Comparison of ENCODE assay signal across 18 cellular contexts in genomic region chr4:17934286-17934685, GRCh38.
DNase-seq lines count a peak whose midpoint lies in the region; ATAC-seq, FAIRE-seq and TF ChIP-seq lines count a peak whose summit lies in the region.
"Had no signal": no experiment of that assay in that cellular context is flagged by ENCODE, and none has a peak within 500 bp of the region (broad histone marks: within the 10 kb centered on the region; RNA-seq: fewer than 3 reads in every experiment).

No MANE protein-coding gene starts in this region.

- H4K20me1 ChIP-seq in IMR-90 (ENCODE audit: insufficient read depth, low read length) = no peaks in the 10 kb centered on the region

- TF ChIP-seq RAD21 in IMR-90 (IDR thresholded peaks at IDR 0.05; ENCODE audit: low read length) = peak; percentile 54

- H3K4me2 ChIP-seq in IMR-90 (ENCODE audit: low read depth, low read length) = no peak overlapping the region

- H3K79me1 ChIP-seq in IMR-90 (ENCODE audit: low read depth in 1 of 2, low read length in 2 of 2) = peaks cover 0 to 3% of the 10 kb centered on the region in 2 experiments

- in situ Hi-C loops in IMR-90 (cut with MboI; ENCODE audit: low sequenced_read_pairs) = no loop called here

- H4K8ac ChIP-seq in IMR-90 (ENCODE audit: low read depth in 2 of 2, low read length in 2 of 2) = no peak overlapping the region

- no peak overlapping the region for H2BK5ac ChIP-seq in IMR-90 (ENCODE audit: low read depth, low read length, poor library complexity, severe bottlenecking)

- H2BK120ac ChIP-seq in IMR-90 (ENCODE audit: low read depth, low read length) = no peak overlapping the region

- no peak for TF ChIP-seq POLR2A in IMR-90 (IDR thresholded peaks at IDR 0.05; ENCODE audit: low read depth, low read length)

- H3K27me3 ChIP-seq in A673 (replicated peaks; ENCODE audit: insufficient read depth, low read depth, low read length, poor library complexity) (no peaks in the 10 kb centered on the region), IMR-90 (ENCODE audit: control insufficient read depth, insufficient read depth, low read length) (no peaks in the 10 kb centered on the region), right atrium auricular region (no peaks in the 10 kb centered on the region)
- H3K27me3 ChIP-seq: uterus had no signal

- H2BK15ac ChIP-seq in IMR-90 (ENCODE audit: low read depth, low read length) = no peak overlapping the region

- peak; percentile 60 for FAIRE-seq in TTC549 (lab: Jason Lieb, UNC)
- FAIRE-seq: endothelial cell of umbilical vein had no signal

- peaks cover 3% of the 10 kb centered on the region for H3K36me3 ChIP-seq in A673 (ENCODE audit: insufficient read depth, low read length, poor library complexity, severe bottlenecking)
- H3K36me3 ChIP-seq in IMR-90 (ENCODE audit: control insufficient read depth, insufficient read depth, low read length) = no peaks in the 10 kb centered on the region
- H3K36me3 ChIP-seq in right atrium auricular region = no peaks in the 10 kb centered on the region
- H3K36me3 ChIP-seq: uterus had no signal

- H3K18ac ChIP-seq in IMR-90 (ENCODE audit: low read depth, low read length) = no peak overlapping the region

- no peak overlapping the region for H3K14ac ChIP-seq in IMR-90 (replicated peaks; ENCODE audit: low read depth, low read length)

- TF ChIP-seq CTCF in A673 (conservative IDR thresholded peaks at IDR 0.05; ENCODE audit: low read depth, low read length) (peak; percentile 34; the same call in 1 of the 2 replicates), IMR-90 (conservative IDR thresholded peaks at IDR 0.05; ENCODE audit: low read depth, low read length) (peak; percentile 52), fibroblast of villous mesenchyme (IDR thresholded peaks at IDR 0.05; ENCODE audit: insufficient read depth, low read depth, low read length) (peak; percentile 23), right atrium auricular region (IDR thresholded peaks at IDR 0.05) (no peak)

- intact Hi-C loops in A673 (cut with micrococcal nuclease; ENCODE audit: unreplicated experiment) (no loop called here), IMR-90 (cut with micrococcal nuclease) (loop anchor here (1.0 to 10.0 kb wide), 3 partner anchors 119 to 659 kb away; partner anchors contain the start of genes DCAF16 and NCAPG)

- H3K9me3 ChIP-seq in A673 (ENCODE audit: low read depth, low read length, poor library complexity, severe bottlenecking) (no peaks in the 10 kb centered on the region), IMR-90 (ENCODE audit: control insufficient read depth, insufficient read depth, low read length) (no peaks in the 10 kb centered on the region), right atrium auricular region (peaks cover 9 to 13% of the 10 kb centered on the region in 2 donors)
- H3K9me3 ChIP-seq: uterus had no signal

- H3K4me3 ChIP-seq in A673 (ENCODE audit: low read depth, low read length, poor library complexity, severe bottlenecking) (no peak overlapping the region), IMR-90 (ENCODE audit: insufficient read depth, low read depth, low read length) (no peak overlapping the region), fibroblast of villous mesenchyme (ENCODE audit: low read depth, low read length) (no peak overlapping the region), right atrium auricular region (no peak overlapping the region)
- H3K4me3 ChIP-seq: uterus had no signal

- CTCF ChIA-PET in A673 (lab: Charles Lee) (no interaction called here), IMR-90 (lab: Yijun Ruan, JAX) (interaction anchor here (0.6 kb wide), 1 partner anchor 50 kb away, joined by 3 read pairs; no protein-coding TSS in a partner anchor)

- ATAC-seq in IMR-90 (ENCODE audit: low read depth) (no peak), GM18861 (IDR thresholded peaks at IDR 0.05; ENCODE audit: unreplicated experiment) (no peak)
- ATAC-seq: naive thymus-derived CD8-positive, alpha-beta T cell had no signal

- H3K4me1 ChIP-seq in A673 (ENCODE audit: insufficient read depth, low read length, poor library complexity, severe bottlenecking) (no peaks in the 10 kb centered on the region), IMR-90 (ENCODE audit: control insufficient read depth, insufficient read depth, low read length) (no peaks in the 10 kb centered on the region), right atrium auricular region (no peaks in the 10 kb centered on the region)
- H3K4me1 ChIP-seq: uterus had no signal

- H3K9me1 ChIP-seq in IMR-90 (ENCODE audit: insufficient read depth, low read length) = no peaks in the 10 kb centered on the region

- no peak overlapping the region for H4K91ac ChIP-seq in IMR-90 (ENCODE audit: insufficient read depth, low read depth, low read length)

- H2AK5ac ChIP-seq in IMR-90 (ENCODE audit: low read depth, low read length) = no peak overlapping the region

- no peak overlapping the region for H3K56ac ChIP-seq in IMR-90 (ENCODE audit: extremely low read depth, insufficient read depth, low read length)

- no peak overlapping the region for H2AFZ ChIP-seq in IMR-90 (replicated peaks; ENCODE audit: low read length, poor library complexity)

- no peak overlapping the region for H3K27ac ChIP-seq in A673 (ENCODE audit: low read depth, low read length, poor library complexity, severe bottlenecking)
- no peak overlapping the region for H3K27ac ChIP-seq in IMR-90 (ENCODE audit: insufficient read depth, low read length)
- no peak overlapping the region for H3K27ac ChIP-seq in right atrium auricular region
- H3K27ac ChIP-seq: uterus had no signal

- no peak overlapping the region for H3K9ac ChIP-seq in IMR-90 (ENCODE audit: low read depth, low read length)

- no peak overlapping the region for H4K5ac ChIP-seq in IMR-90 (ENCODE audit: low read depth, low read length)

- POLR2A ChIA-PET in A673 (lab: Charles Lee; ENCODE audit: low non-redundant PET) = no interaction called here
- POLR2A ChIA-PET in IMR-90 (lab: Charles Lee; ENCODE audit: unreplicated experiment) = no interaction called here

- H2AK9ac ChIP-seq in IMR-90 (replicated peaks; ENCODE audit: low read depth, low read length, poor library complexity) = no peak overlapping the region

- dilution Hi-C loops in IMR-90 (cut with HindIII; ENCODE audit: low sequenced_read_pairs, unreplicated experiment) = no loop called here

- no TSS peak for BruUV-seq in A673 (replicated peaks; lab: Mats Ljungman, UMichigan)
- BruUV-seq in IMR-90 (replicated peaks; lab: Mats Ljungman, UMichigan) = no TSS peak

- no peak overlapping the region for H3K23ac ChIP-seq in IMR-90 (ENCODE audit: low read depth, low read length)

- no peak overlapping the region for H2BK20ac ChIP-seq in IMR-90 (ENCODE audit: low read depth, low read length)

- no peak overlapping the region for H3K4ac ChIP-seq in IMR-90 (ENCODE audit: low read depth, low read length)

- no peak for DNase-seq in A673 (ENCODE audit: low spot score)
- peak; percentile 14 for DNase-seq in IMR-90
- peak; percentile 11 for DNase-seq in fibroblast of villous mesenchyme (ENCODE audit: low read depth)
- DNase-seq in activated naive CD4-positive, alpha-beta T cell treated with anti-CD3 and anti-CD28 coated beads, Interleukin-2, amount 50 U/mL, for 16 hours = no peak
- no peak for DNase-seq in GM19240 (ENCODE audit: insufficient read length, low spot score)
- DNase-seq in right atrium auricular region (ENCODE audit: low spot score) = no peak
- DNase-seq: activated CD4-positive, alpha-beta T cell treated with anti-CD3 and anti-CD28 coated beads, Interleukin-2, amount 50 U/mL, for 48 hours; activated T-cell treated with anti-CD3 and anti-CD28 coated beads, Interleukin-2, amount 50 U/mL, for 48 hours; COR-L47; GF-D8; naive thymus-derived CD8-positive, alpha-beta T cell; NCI-H2081; NCI-H526 treated with DMSO at 0.1 percent for 48 hours; stimulated activated CD4-positive, alpha-beta T cell treated with anti-CD3 and anti-CD28 coated beads, Interleukin-15, amount 100 ng/mL, for 24 hours; uterus had no signal

TF ChIP-seq in IMR-90, 13 proteins besides CTCF, POLR2A, EP300 and RAD21:
- TF ChIP-seq BHLHE40 (IDR thresholded peaks at IDR 0.05; ENCODE audit: low read depth, low read length) (no peak), RCOR1 (IDR thresholded peaks at IDR 0.05; ENCODE audit: insufficient replicate concordance, low read length) (no peak), CHD1 (IDR thresholded peaks at IDR 0.05; ENCODE audit: low read depth, low read length) (no peak), SMC3 (IDR thresholded peaks at IDR 0.05; ENCODE audit: low read depth, low read length) (peak; percentile 50; the same call in 1 of the 2 replicates)
- TF ChIP-seq, protein P1, sequence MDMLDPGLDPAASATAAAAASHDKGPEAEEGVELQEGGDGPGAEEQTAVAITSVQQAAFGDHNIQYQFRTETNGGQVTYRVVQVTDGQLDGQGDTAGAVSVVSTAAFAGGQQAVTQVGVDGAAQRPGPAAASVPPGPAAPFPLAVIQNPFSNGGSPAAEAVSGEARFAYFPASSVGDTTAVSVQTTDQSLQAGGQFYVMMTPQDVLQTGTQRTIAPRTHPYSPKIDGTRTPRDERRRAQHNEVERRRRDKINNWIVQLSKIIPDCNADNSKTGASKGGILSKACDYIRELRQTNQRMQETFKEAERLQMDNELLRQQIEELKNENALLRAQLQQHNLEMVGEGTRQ (IDR thresholded peaks at IDR 0.05; ENCODE audit: low read depth, low read length) = no peak

Comparison
In these comparisons a context has a peak if more than half of its experiments do, and no peak if none do; other contexts are left out.
1. DNase-seq: peak in IMR-90 (single experiment) and fibroblast of villous mesenchyme (single experiment); none in A673 (single experiment), activated naive CD4-positive, alpha-beta T cell treated with anti-CD3 and anti-CD28 coated beads, Interleukin-2, amount 50 U/mL, for 16 hours (single experiment), GM19240 (single experiment) and right atrium auricular region (single experiment).
2. CTCF ChIP-seq: peak in A673 (single experiment), IMR-90 (single experiment) and fibroblast of villous mesenchyme (single experiment); none in right atrium auricular region (0 of 2).